In the genomic region with DNA sequence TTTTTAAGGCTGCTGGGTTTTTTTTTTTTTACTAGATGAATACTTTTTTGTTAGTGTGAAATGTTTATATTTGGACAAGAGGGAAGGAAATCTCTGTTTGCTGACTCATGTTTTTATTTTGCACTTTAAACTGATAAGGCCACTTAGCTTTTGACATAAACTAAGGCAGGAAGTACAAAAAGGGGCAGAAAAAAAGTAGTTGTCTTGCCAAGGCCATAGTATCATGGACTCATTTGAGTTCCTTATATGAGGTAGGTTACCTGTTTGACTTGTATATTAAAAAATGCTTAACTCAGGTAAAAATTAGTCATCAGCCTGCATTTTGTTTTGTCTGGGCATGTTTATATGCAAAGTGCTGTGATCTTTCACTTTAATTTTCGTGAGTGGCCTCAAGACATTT, we compare ENCODE assay signal across 15 cellular contexts. TPM values are rescaled to one million over a fixed set of nuclear protein-coding genes. Genes with fewer than 3 reads are reported as not detected.
DNase-seq lines count a peak whose midpoint lies in the region; ATAC-seq and TF ChIP-seq lines count a peak whose summit lies in the region.
"Had no signal": no experiment of that assay in that cellular context is flagged by ENCODE, and none has a peak within 500 bp of the region (broad histone marks: within the 10 kb centered on the region; RNA-seq: fewer than 3 reads in every experiment).

No MANE protein-coding gene starts in this region.

- H3K4me2 ChIP-seq in GM23248 (ENCODE audit: unreplicated experiment): no peak overlapping the region
- peak overlapping the region; percentile 29; the same call in 1 of the 2 replicates for H3K4me2 ChIP-seq in PC-9
- H3K4me2 ChIP-seq in parathyroid adenoma (ENCODE audit: low read length): peak overlapping the region; percentile 46

- POLR2A ChIA-PET in PC-9 (lab: Charles Lee; ENCODE audit: unreplicated experiment): no interaction called here

- TF ChIP-seq CTCF in PC-9 (conservative IDR thresholded peaks at IDR 0.05) (no peak), parathyroid adenoma (IDR thresholded peaks at IDR 0.05) (no peak), upper lobe of right lung (IDR thresholded peaks at IDR 0.05) (no peak)

- H3K27ac ChIP-seq in GM23248: no peak overlapping the region
- peak overlapping the region; percentile 63 for H3K27ac ChIP-seq in PC-9
- H3K27ac ChIP-seq in parathyroid adenoma: peak overlapping the region; percentile 32
- no peak overlapping the region for H3K27ac ChIP-seq in upper lobe of right lung

- intact Hi-C loops in PC-9 (cut with micrococcal nuclease; ENCODE audit: unreplicated experiment): no loop called here
- intact Hi-C loops in upper lobe of right lung (cut with DNase I): no loop called here

- H3K9ac ChIP-seq in GM23248: no peak overlapping the region
- H3K9ac ChIP-seq in parathyroid adenoma: no peak overlapping the region

- in situ Hi-C loops in GM23248 (cut with MboI): no loop called here

- 95 to 97% methylated on average over 1 of the region's 1 CpG for WGBS in GM23248 (ENCODE audit: low coverage in 1 of 2, low lambda C conversion rate in 2 of 2, missing lambda C conversion rate in 2 of 2), 2 experiments

- H3K27me3 ChIP-seq in GM23248 (replicated peaks; ENCODE audit: insufficient read depth) (no peaks in the 10 kb centered on the region), PC-9 (ENCODE audit: insufficient read depth, low read depth) (no peaks in the 10 kb centered on the region), parathyroid adenoma (ENCODE audit: control insufficient read depth, insufficient read depth, low read length) (no peaks in the 10 kb centered on the region), upper lobe of right lung (no peaks in the 10 kb centered on the region)

- peaks cover 100% of the 10 kb centered on the region for H3K79me2 ChIP-seq in GM23248 (ENCODE audit: insufficient read depth)
- H3K79me2 ChIP-seq in PC-9 (ENCODE audit: low read depth): peaks cover 6% of the 10 kb centered on the region; the same call in 1 of the 2 replicates
- H3K79me2 ChIP-seq in parathyroid adenoma: peaks cover 19% of the 10 kb centered on the region

- H3K4me1 ChIP-seq in GM23248 (ENCODE audit: insufficient read depth) (peaks cover 9% of the 10 kb centered on the region), PC-9 (replicated peaks; ENCODE audit: insufficient read depth) (peaks cover 20% of the 10 kb centered on the region), parathyroid adenoma (peaks cover 4% of the 10 kb centered on the region), upper lobe of right lung (peaks cover 28% of the 10 kb centered on the region)

- no TSS peak for BruUV-seq in PC-9 (replicated peaks; lab: Mats Ljungman, UMichigan)

- H4K20me1 ChIP-seq in GM23248 (ENCODE audit: insufficient read depth) (peaks cover 7% of the 10 kb centered on the region; the same call in 1 of the 2 replicates), PC-9 (ENCODE audit: insufficient read depth) (no peaks in the 10 kb centered on the region)

- H2AFZ ChIP-seq in GM23248: no peak overlapping the region
- no peak overlapping the region for H2AFZ ChIP-seq in PC-9
- H2AFZ ChIP-seq in parathyroid adenoma: no peak overlapping the region

- DNase-seq in GM23248 (peak; percentile 12), PC-9 (peak in 1 of 2 experiments; percentile 73), Ammon's horn (ENCODE audit: low spot score) (no peak), upper lobe of right lung (no peak)
- no peak for DNase-seq in activated effector memory CD4-positive, alpha-beta T cell treated with anti-CD3 and anti-CD28 coated beads, Interleukin-2, amount 50 U/mL, for 16 hours
- DNase-seq: CD4-positive, alpha-beta T cell; islet precursor cell; MV-4-11; NCI-H446; SIG-M5; stimulated activated CD4-positive, alpha-beta T cell treated with anti-CD3 and anti-CD28 coated beads, Interleukin-1b, Interleukin-23, amount 100 ng/mL, for 48 hours; stimulated activated naive B cell treated with anti-CD40 and anti-IgM and Interleukin-4, amounts not matched to agents 10 μg/mL and 1 μg/mL and 100 μg/mL, for 72 hours had no signal

- peak; percentile 96 for ATAC-seq in esophagus mucosa
- no peak for ATAC-seq in GM21526 (IDR thresholded peaks at IDR 0.05; ENCODE audit: low FRiP score, unreplicated experiment)
- no peak for ATAC-seq in upper lobe of right lung
- ATAC-seq: stimulated activated naive B cell treated with anti-CD40 and anti-IgM and Interleukin-4, amounts not matched to agents 10 μg/mL and 1 μg/mL and 100 μg/mL, for 72 hours had no signal

- H3K9me3 ChIP-seq in GM23248 (ENCODE audit: low read depth): peaks cover 10% of the 10 kb centered on the region
- peaks cover 11% of the 10 kb centered on the region for H3K9me3 ChIP-seq in PC-9 (ENCODE audit: insufficient read depth, low read depth)
- no peaks in the 10 kb centered on the region for H3K9me3 ChIP-seq in parathyroid adenoma (ENCODE audit: control insufficient read depth, low read length)
- peaks cover 10% of the 10 kb centered on the region for H3K9me3 ChIP-seq in upper lobe of right lung

- CTCF ChIA-PET in PC-9 (lab: Charles Lee): no interaction called here

- H3K4me3 ChIP-seq in GM23248: no peak overlapping the region
- H3K4me3 ChIP-seq in PC-9: no peak overlapping the region
- H3K4me3 ChIP-seq in parathyroid adenoma (ENCODE audit: low read depth, low read length): no peak overlapping the region
- H3K4me3 ChIP-seq in upper lobe of right lung: no peak overlapping the region

- H3F3A ChIP-seq in GM23248 (ENCODE audit: insufficient read depth) (peaks cover 4% of the 10 kb centered on the region; the same call in 1 of the 2 replicates), PC-9 (ENCODE audit: insufficient read depth, low read depth) (0 out of 2 replicates have a peak, but pooled peaks cover 4% of the 10 kb centered on the region)

- no peaks in the 10 kb centered on the region for H3K36me3 ChIP-seq in GM23248 (ENCODE audit: low read depth)
- H3K36me3 ChIP-seq in PC-9 (ENCODE audit: low read depth): peaks cover 12% of the 10 kb centered on the region; the same call in 1 of the 2 replicates
- H3K36me3 ChIP-seq in parathyroid adenoma (ENCODE audit: control insufficient read depth, insufficient read depth, low read length): no peaks in the 10 kb centered on the region
- no peaks in the 10 kb centered on the region for H3K36me3 ChIP-seq in upper lobe of right lung

- H3K9me2 ChIP-seq in GM23248 (ENCODE audit: insufficient read depth): no peaks in the 10 kb centered on the region
- no peaks in the 10 kb centered on the region for H3K9me2 ChIP-seq in PC-9 (ENCODE audit: insufficient read depth)

RNA-seq across cellular contexts. Expression of a gene that starts 26.0 kb away (rescaled TPM):
- 24.0 and 24.9 TPM in 2 replicates for total RNA-seq in GM23248 (2014; rRNA removed; shearing (Covaris generic))
- polyA plus RNA-seq in GM23248 (2016; fragmentation: Nextera tagmentation; extraction: Ambion mirVana): 17.8 and 20.2 TPM in 2 replicates
- total RNA-seq in PC-9 (2021) (15.1 and 16.1 TPM in 2 replicates), esophagus mucosa (34.0 TPM), upper lobe of right lung (23.9 TPM)

Comparison
In these comparisons a context has a peak if more than half of its experiments do, and no peak if none do; other contexts are left out.
1. H3K27ac ChIP-seq: peak in PC-9 (single experiment) and parathyroid adenoma (single experiment); none in GM23248 (single experiment) and upper lobe of right lung (single experiment).